ENCODE assay signal across 21 cellular contexts in the genomic region with DNA sequence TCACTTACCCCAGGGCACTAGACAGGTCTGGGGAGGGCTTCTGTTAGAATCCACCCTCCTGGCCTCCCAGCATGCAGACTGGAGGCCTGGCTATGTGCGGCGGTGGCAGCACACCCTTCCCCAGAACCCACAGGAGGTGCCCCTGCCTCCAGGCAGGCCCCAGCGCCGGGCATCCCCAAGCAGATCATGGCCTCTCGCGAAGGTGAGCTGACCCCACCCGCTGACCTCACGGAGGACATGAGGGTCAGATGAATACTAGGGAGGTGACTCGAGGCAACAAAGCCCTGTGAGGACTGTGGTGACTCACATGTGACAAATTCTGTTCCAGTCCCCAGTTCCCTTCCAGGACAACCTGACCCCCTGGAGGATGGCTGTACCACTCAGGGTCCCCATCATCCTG. TPM values are rescaled to one million over a fixed set of nuclear protein-coding genes. Genes with fewer than 3 reads are reported as not detected.
"Had no signal": no experiment of that assay in that cellular context is flagged by ENCODE, and none has a peak within 500 bp of the region (broad histone marks: within the 10 kb centered on the region; RNA-seq: fewer than 3 reads in every experiment).

No MANE protein-coding gene starts in this region.

- H3K9me3 ChIP-seq: heart right ventricle, left ventricle myocardium inferior, pancreas had no signal

- DNase-seq: activated B cell treated with CpG ODN at 0.5 μM for 24 hours; activated CD4-positive, alpha-beta T cell treated with anti-CD3 and anti-CD28 coated beads, Interleukin-2, amount 10 ng/mL, durations not matched to agents 7 days and 5 days; activated gamma-delta T cell; activated naive CD8-positive, alpha-beta T cell treated with anti-CD3 and anti-CD28 coated beads, Interleukin-2, amount 10 ng/mL, durations not matched to agents 7 days and 5 days; activated T-cell treated with anti-CD3 and anti-CD28 coated beads, Interleukin-2, amount 50 U/mL, for 4 hours; aorta; heart right ventricle; left ventricle myocardium inferior; T-helper 2 cell had no signal

- H3K27ac ChIP-seq: dorsolateral prefrontal cortex, heart right ventricle, left ventricle myocardium inferior, pancreas had no signal

- ATAC-seq: heart right ventricle had no signal

- H3K36me3 Mint-ChIP-seq: activated naive CD8-positive, alpha-beta T cell treated with anti-CD3 and anti-CD28 coated beads, Interleukin-2, amount 10 ng/mL, durations not matched to agents 7 days and 5 days had no signal

- H3K27me3 ChIP-seq: dorsolateral prefrontal cortex, pancreas had no signal

- H3K4me3 ChIP-seq: dorsolateral prefrontal cortex, heart right ventricle, left ventricle myocardium inferior, pancreas had no signal

- H3K4me3 Mint-ChIP-seq: activated B cell treated with CpG ODN at 0.5 μM for 24 hours; activated CD4-positive, alpha-beta T cell treated with anti-CD3 and anti-CD28 coated beads, Interleukin-2, amount 10 ng/mL, durations not matched to agents 7 days and 5 days; activated naive CD8-positive, alpha-beta T cell treated with anti-CD3 and anti-CD28 coated beads, Interleukin-2, amount 10 ng/mL, durations not matched to agents 7 days and 5 days; activated T-cell treated with anti-CD3 and anti-CD28 coated beads, Interleukin-2, amount 50 U/mL, for 4 hours; neural crest cell had no signal

- H3K9me3 Mint-ChIP-seq: activated B cell treated with CpG ODN at 0.5 μM for 24 hours; activated CD4-positive, alpha-beta T cell treated with anti-CD3 and anti-CD28 coated beads, Interleukin-2, amount 10 ng/mL, durations not matched to agents 7 days and 5 days; activated naive CD8-positive, alpha-beta T cell treated with anti-CD3 and anti-CD28 coated beads, Interleukin-2, amount 10 ng/mL, durations not matched to agents 7 days and 5 days; activated T-cell treated with anti-CD3 and anti-CD28 coated beads, Interleukin-2, amount 50 U/mL, for 4 hours; neural crest cell had no signal

- H3K27ac Mint-ChIP-seq: activated B cell treated with CpG ODN at 0.5 μM for 24 hours; activated CD4-positive, alpha-beta T cell treated with anti-CD3 and anti-CD28 coated beads, Interleukin-2, amount 10 ng/mL, durations not matched to agents 7 days and 5 days; activated naive CD8-positive, alpha-beta T cell treated with anti-CD3 and anti-CD28 coated beads, Interleukin-2, amount 10 ng/mL, durations not matched to agents 7 days and 5 days had no signal

- H3K27me3 Mint-ChIP-seq: activated B cell treated with CpG ODN at 0.5 μM for 24 hours; activated CD4-positive, alpha-beta T cell treated with anti-CD3 and anti-CD28 coated beads, Interleukin-2, amount 10 ng/mL, durations not matched to agents 7 days and 5 days; activated naive CD8-positive, alpha-beta T cell treated with anti-CD3 and anti-CD28 coated beads, Interleukin-2, amount 10 ng/mL, durations not matched to agents 7 days and 5 days had no signal

- H3K36me3 ChIP-seq: heart right ventricle, left ventricle myocardium inferior, pancreas had no signal

- H3K4me1 Mint-ChIP-seq: activated B cell treated with CpG ODN at 0.5 μM for 24 hours; activated CD4-positive, alpha-beta T cell treated with anti-CD3 and anti-CD28 coated beads, Interleukin-2, amount 10 ng/mL, durations not matched to agents 7 days and 5 days; activated naive CD8-positive, alpha-beta T cell treated with anti-CD3 and anti-CD28 coated beads, Interleukin-2, amount 10 ng/mL, durations not matched to agents 7 days and 5 days had no signal

- FAIRE-seq: endometrium, frontal cortex, pancreas, TTC549 had no signal

RNA-seq across cellular contexts. Expression of a gene that starts 1.9 kb away (rescaled TPM):
- total RNA-seq: activated B cell treated with CpG ODN at 0.5 μM for 24 hours; activated CD4-positive, alpha-beta T cell treated with anti-CD3 and anti-CD28 coated beads, Interleukin-2, amount 10 ng/mL, durations not matched to agents 7 days and 5 days; activated naive CD8-positive, alpha-beta T cell treated with anti-CD3 and anti-CD28 coated beads, Interleukin-2, amount 10 ng/mL, durations not matched to agents 7 days and 5 days; activated T-cell treated with anti-CD3 and anti-CD28 coated beads, Interleukin-2, amount 50 U/mL, for 4 hours; aorta; fibroblast of lung; frontal cortex; left ventricle myocardium inferior; mesenteric fat pad; myocyte; neural crest cell; skeletal muscle tissue had no signal
- polyA plus RNA-seq: fibroblast of lung had no signal

RNA-seq across cellular contexts. Expression of a gene that starts 12.1 kb away (rescaled TPM):
- total RNA-seq: activated B cell treated with CpG ODN at 0.5 μM for 24 hours; activated CD4-positive, alpha-beta T cell treated with anti-CD3 and anti-CD28 coated beads, Interleukin-2, amount 10 ng/mL, durations not matched to agents 7 days and 5 days; activated naive CD8-positive, alpha-beta T cell treated with anti-CD3 and anti-CD28 coated beads, Interleukin-2, amount 10 ng/mL, durations not matched to agents 7 days and 5 days; activated T-cell treated with anti-CD3 and anti-CD28 coated beads, Interleukin-2, amount 50 U/mL, for 4 hours; frontal cortex; heart right ventricle; left ventricle myocardium inferior; mesenteric fat pad; myocyte; neural crest cell; urinary bladder had no signal
- polyA plus RNA-seq: aorta had no signal

RNA-seq across cellular contexts. Expression of a gene that starts 25.4 kb away (rescaled TPM):
- total RNA-seq: activated B cell treated with CpG ODN at 0.5 μM for 24 hours; activated CD4-positive, alpha-beta T cell treated with anti-CD3 and anti-CD28 coated beads, Interleukin-2, amount 10 ng/mL, durations not matched to agents 7 days and 5 days; activated naive CD8-positive, alpha-beta T cell treated with anti-CD3 and anti-CD28 coated beads, Interleukin-2, amount 10 ng/mL, durations not matched to agents 7 days and 5 days; aorta; fibroblast of lung; frontal cortex; heart right ventricle; left ventricle myocardium inferior; myocyte; neural crest cell; renal cortical epithelial cell; skeletal muscle tissue; urinary bladder had no signal
- polyA plus RNA-seq: aorta, fibroblast of lung had no signal
